27 cellular contexts compared by ENCODE assay signal in genomic region chr17:43383372-43383771, GRCh38.
"Had no signal": no experiment of that assay in that cellular context is flagged by ENCODE, and none has a peak within 500 bp of the region (broad histone marks: within the 10 kb centered on the region; RNA-seq: fewer than 3 reads in every experiment).

No MANE protein-coding gene starts in this region.

- H3K27ac ChIP-seq: colonic mucosa, esophagus muscularis mucosa, foreskin keratinocyte, gastroesophageal sphincter, heart right ventricle, pancreas, thoracic aorta, tibial nerve, upper lobe of left lung had no signal

- H3K4me3 ChIP-seq: colonic mucosa, esophagus muscularis mucosa, gastroesophageal sphincter, heart right ventricle, lung, pancreas, smooth muscle cell, thoracic aorta, tibial nerve, upper lobe of left lung had no signal

- H3K9me3 Mint-ChIP-seq: central memory CD8-positive, alpha-beta T cell; natural killer cell treated with Interleukin-12 subunit alpha and Interleukin-12 subunit beta and Interleukin-15 and Interleukin-18, amount 100 ng/mL, for 72 hours; stimulated activated naive CD8-positive, alpha-beta T cell treated with anti-CD3 and anti-CD28 coated beads, Interleukin-15, Interleukin-2, amounts not matched to agents 100 ng/mL and 50 ng/mL, for 24 hours had no signal

- DNase-seq: colonic mucosa; effector CD8-positive, alpha-beta T cell; foreskin keratinocyte; heart right ventricle; hypothalamus; immature natural killer cell; islet precursor cell; pancreas; stimulated activated CD4-positive, alpha-beta T cell treated with anti-CD3 and anti-CD28 coated beads, Interleukin-12 subunit alpha, Interleukin-12 subunit beta, amount 100 ng/mL, for 4 hours; stimulated activated CD4-positive, alpha-beta T cell treated with anti-CD3 and anti-CD28 coated beads, Interleukin-1b, Interleukin-23, amount 100 ng/mL, for 48 hours; stimulated activated CD4-positive, alpha-beta T cell treated with anti-CD3 and anti-CD28 coated beads, Interleukin-4, amount 100 ng/mL, for 1 hour; stimulated activated CD8-positive, alpha-beta memory T cell treated with anti-CD3 and anti-CD28 coated beads, Interleukin-4, amount 100 ng/mL, for 48 hours; upper lobe of left lung had no signal

- H3K27me3 Mint-ChIP-seq: central memory CD8-positive, alpha-beta T cell; dendritic cell treated with granulocyte-macrophage colony-stimulating factor and Interleukin-4, amounts not matched to agents 40 ng/mL and 50 ng/mL, for 4 days; memory B cell; natural killer cell treated with Interleukin-12 subunit alpha and Interleukin-12 subunit beta and Interleukin-15 and Interleukin-18, amount 100 ng/mL, for 72 hours; stimulated activated naive CD8-positive, alpha-beta T cell treated with anti-CD3 and anti-CD28 coated beads, Interleukin-15, Interleukin-2, amounts not matched to agents 100 ng/mL and 50 ng/mL, for 24 hours had no signal

- H3K36me3 ChIP-seq: colonic mucosa, esophagus muscularis mucosa, gastroesophageal sphincter, heart right ventricle, pancreas, thoracic aorta, tibial nerve, upper lobe of left lung had no signal

- H3K4me2 ChIP-seq: smooth muscle cell had no signal

- FAIRE-seq: endothelial cell of umbilical vein, pancreas, urothelium cell line had no signal

- H3K27me3 ChIP-seq: colonic mucosa, esophagus muscularis mucosa, foreskin keratinocyte, gastroesophageal sphincter, heart right ventricle, pancreas, tibial nerve, upper lobe of left lung had no signal

- H3K27ac Mint-ChIP-seq: dendritic cell treated with granulocyte-macrophage colony-stimulating factor and Interleukin-4, amounts not matched to agents 40 ng/mL and 50 ng/mL, for 4 days; memory B cell; natural killer cell treated with Interleukin-12 subunit alpha and Interleukin-12 subunit beta and Interleukin-15 and Interleukin-18, amount 100 ng/mL, for 72 hours; stimulated activated naive CD8-positive, alpha-beta T cell treated with anti-CD3 and anti-CD28 coated beads, Interleukin-15, Interleukin-2, amounts not matched to agents 100 ng/mL and 50 ng/mL, for 24 hours had no signal

- ATAC-seq: foreskin keratinocyte; gastroesophageal sphincter; heart right ventricle; natural killer cell treated with Interleukin-12 subunit alpha and Interleukin-12 subunit beta and Interleukin-15 and Interleukin-18, amount 100 ng/mL, for 72 hours; pancreas; sciatic nerve had no signal

- H3K9me3 ChIP-seq: esophagus muscularis mucosa, thoracic aorta had no signal

- H3K4me3 Mint-ChIP-seq: central memory CD8-positive, alpha-beta T cell; dendritic cell treated with granulocyte-macrophage colony-stimulating factor and Interleukin-4, amounts not matched to agents 40 ng/mL and 50 ng/mL, for 4 days; immature natural killer cell; memory B cell; natural killer cell treated with Interleukin-12 subunit alpha and Interleukin-12 subunit beta and Interleukin-15 and Interleukin-18, amount 100 ng/mL, for 72 hours; stimulated activated naive CD8-positive, alpha-beta T cell treated with anti-CD3 and anti-CD28 coated beads, Interleukin-15, Interleukin-2, amounts not matched to agents 100 ng/mL and 50 ng/mL, for 24 hours had no signal

- H3K4me1 ChIP-seq: colonic mucosa, foreskin keratinocyte had no signal
